ENCODE assay signal across 20 cellular contexts in the genomic region with DNA sequence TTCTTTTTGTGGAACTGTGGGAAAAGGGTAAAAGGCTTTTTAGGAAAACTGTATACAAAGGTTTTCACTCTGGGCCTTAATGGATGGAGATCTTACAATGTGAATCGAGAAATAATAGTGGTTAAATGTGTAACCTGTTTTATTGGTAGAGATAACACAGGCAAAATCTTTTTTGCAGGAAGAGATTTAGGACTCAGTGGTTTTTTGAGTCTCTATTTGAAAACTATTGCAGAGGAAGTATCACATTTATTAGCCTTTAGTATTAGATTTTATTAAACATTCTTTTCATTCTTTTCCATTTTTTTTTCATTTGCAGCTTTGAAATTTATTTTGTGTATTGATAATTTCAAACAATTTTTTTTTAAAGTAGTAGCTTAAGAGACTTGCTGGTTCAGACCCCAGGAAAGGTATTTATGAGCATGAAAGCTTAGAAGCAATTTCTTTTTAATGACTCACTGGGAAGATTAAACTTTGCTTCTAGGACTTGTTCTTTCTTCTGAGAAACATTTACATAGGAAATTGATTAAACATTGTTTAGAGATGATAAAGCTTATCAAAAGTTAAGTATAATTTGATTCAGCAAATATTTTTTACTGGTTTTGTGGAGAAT. TPM values are rescaled to one million over a fixed set of nuclear protein-coding genes. Genes with fewer than 3 reads are reported as not detected.
A peak's percentile ranks its signal among the peaks of the same experiment; 100 is the strongest.
DNase-seq lines count a peak whose midpoint lies in the region; ATAC-seq and TF ChIP-seq lines count a peak whose summit lies in the region.
"Had no signal": no experiment of that assay in that cellular context is flagged by ENCODE, and none has a peak within 500 bp of the region (broad histone marks: within the 10 kb centered on the region; RNA-seq: fewer than 3 reads in every experiment).

No MANE protein-coding gene starts in this region.

- peak overlapping the region in 1 of 4 donors; percentile 13 for H3K4me3 ChIP-seq in transverse colon
- H3K4me3 ChIP-seq: ascending aorta, right lobe of liver, thoracic aorta had no signal

- H3K4me1 ChIP-seq in transverse colon: peaks cover 2 to 60% (median 29%) of the 10 kb centered on the region in 4 donors
- H3K4me1 ChIP-seq: right lobe of liver had no signal

- no peaks in the 10 kb centered on the region for H3K9me3 Mint-ChIP-seq in HFFc6
- H3K9me3 Mint-ChIP-seq: activated naive CD4-positive, alpha-beta T cell treated with anti-CD3 and anti-CD28 coated beads for 36 hours; activated T-cell treated with anti-CD3 and anti-CD28 coated beads, Interleukin-2, amount 50 U/mL, for 4 hours; CD8-positive, alpha-beta memory T cell; H9; stimulated activated effector memory CD8-positive, alpha-beta T cell treated with anti-CD3 and anti-CD28 coated beads, Interleukin-12 subunit alpha, Interleukin-12 subunit beta, amount 100 ng/mL, for 72 hours had no signal

- H3K27me3 Mint-ChIP-seq in HFFc6 (ENCODE audit: insufficient read depth): no peaks in the 10 kb centered on the region

- intact Hi-C loops in transverse colon (cut with DNase I; ENCODE audit: low total_unique reads): no loop called here

- H3K9me3 ChIP-seq in transverse colon: no peaks in the 10 kb centered on the region
- H3K9me3 ChIP-seq: ascending aorta, right lobe of liver, thoracic aorta had no signal

- TF ChIP-seq CTCF in HFFc6 (IDR thresholded peaks at IDR 0.05) (no peak), transverse colon (IDR thresholded peaks at IDR 0.05) (no peak)

- peak overlapping the region; percentile 81 to 91 (median 90) for H3K27ac ChIP-seq in transverse colon
- H3K27ac ChIP-seq: ascending aorta, right lobe of liver, thoracic aorta had no signal

- TF ChIP-seq POLR2A in transverse colon (IDR thresholded peaks at IDR 0.05): no peak

- DNase-seq in HFFc6 (no peak), amniotic epithelial cell (ENCODE audit: low read depth) (peak; percentile 58), iris pigment epithelial cell (ENCODE audit: low read depth) (peak; percentile 73), transverse colon (no peak), NCI-H774 (lab: John Stamatoyannopoulos, UW) (no peak), DMS 273 (lab: John Stamatoyannopoulos, UW; ENCODE audit: unreplicated experiment) (no peak)
- DNase-seq: activated naive CD4-positive, alpha-beta T cell treated with anti-CD3 and anti-CD28 coated beads for 36 hours; activated T-cell treated with anti-CD3 and anti-CD28 coated beads, Interleukin-2, amount 50 U/mL, for 4 hours; CD8-positive, alpha-beta memory T cell; DMS79 treated with DMSO at 0.1 percent for 48 hours; foreskin melanocyte; H9; Kasumi-1; NCI-H446 treated with DMSO at 0.1 percent for 48 hours; right lobe of liver had no signal

- H3K36me3 ChIP-seq in transverse colon: no peaks in the 10 kb centered on the region
- H3K36me3 ChIP-seq: ascending aorta, right lobe of liver, thoracic aorta had no signal

- peaks cover 55% of the 10 kb centered on the region for H3K36me3 Mint-ChIP-seq in HFFc6 (ENCODE audit: low read depth)
- H3K36me3 Mint-ChIP-seq: stimulated activated effector memory CD8-positive, alpha-beta T cell treated with anti-CD3 and anti-CD28 coated beads, Interleukin-12 subunit alpha, Interleukin-12 subunit beta, amount 100 ng/mL, for 72 hours had no signal

- H3K4me1 Mint-ChIP-seq in HFFc6 (ENCODE audit: low read depth): peaks cover 62% of the 10 kb centered on the region
- H3K4me1 Mint-ChIP-seq: stimulated activated effector memory CD8-positive, alpha-beta T cell treated with anti-CD3 and anti-CD28 coated beads, Interleukin-12 subunit alpha, Interleukin-12 subunit beta, amount 100 ng/mL, for 72 hours had no signal

- no peak for ATAC-seq in GM21447 (IDR thresholded peaks at IDR 0.05; ENCODE audit: unreplicated experiment)
- ATAC-seq: activated CD4-positive, CD25-positive, alpha-beta regulatory T cell treated with anti-CD3 and anti-CD28 coated beads, Interleukin-2, amount 50 U/mL, for 24 hours; activated T-cell treated with anti-CD3 and anti-CD28 coated beads, Interleukin-2, amount 50 U/mL, for 4 hours; right lobe of liver; stimulated activated effector memory CD8-positive, alpha-beta T cell treated with anti-CD3 and anti-CD28 coated beads, Interleukin-12 subunit alpha, Interleukin-12 subunit beta, amount 100 ng/mL, for 72 hours had no signal

- peak overlapping the region; percentile 66 for H3K27ac Mint-ChIP-seq in HFFc6
- H3K27ac Mint-ChIP-seq: activated naive CD4-positive, alpha-beta T cell treated with anti-CD3 and anti-CD28 coated beads for 36 hours; CD8-positive, alpha-beta memory T cell; H9; stimulated activated effector memory CD8-positive, alpha-beta T cell treated with anti-CD3 and anti-CD28 coated beads, Interleukin-12 subunit alpha, Interleukin-12 subunit beta, amount 100 ng/mL, for 72 hours had no signal

- no peaks in the 10 kb centered on the region for H3K27me3 ChIP-seq in transverse colon
- H3K27me3 ChIP-seq: ascending aorta, right lobe of liver had no signal

- 44 to 78% methylated on average over 1 of the region's 1 CpG for WGBS in transverse colon (ENCODE audit: low coverage in 1 of 2), 2 donors

- in situ Hi-C loops in transverse colon (cut with MboI; ENCODE audit: low pct_ligation_motif_present in 1 of 4, low pct_unique_long_range_greater_than_20kb in 1 of 4, low sequenced_read_pairs in 3 of 4): loop anchor here in 3 of 4 donors (10.0 to 25.0 kb wide), 3 partner anchors 393 to 643 kb away; no protein-coding TSS in a partner anchor

- H3K4me3 Mint-ChIP-seq in HFFc6: peak overlapping the region; percentile 52
- H3K4me3 Mint-ChIP-seq: activated naive CD4-positive, alpha-beta T cell treated with anti-CD3 and anti-CD28 coated beads for 36 hours; activated T-cell treated with anti-CD3 and anti-CD28 coated beads, Interleukin-2, amount 50 U/mL, for 4 hours; CD8-positive, alpha-beta memory T cell; H9; stimulated activated effector memory CD8-positive, alpha-beta T cell treated with anti-CD3 and anti-CD28 coated beads, Interleukin-12 subunit alpha, Interleukin-12 subunit beta, amount 100 ng/mL, for 72 hours had no signal

- TF ChIP-seq EP300 in transverse colon (IDR thresholded peaks at IDR 0.05; ENCODE audit: low read depth): no peak

RNA-seq across cellular contexts. Expression of gene KLF5, which starts 10.5 kb away (rescaled TPM):
- 10 to 100 TPM; 20.3 to 37.1 (median 28.5) TPM for total RNA-seq in HFFc6 (2021; fragmentation: NEBNext Ultra II Directional; extraction: Animal tissue kit (Norgen Biotek cat#: 25700))
- total RNA-seq in transverse colon: 100 to 1,000 TPM; 192 to 334 (median 270) TPM

Comparison
In these comparisons a context has a peak if more than half of its experiments do, and no peak if none do; other contexts are left out.
1. DNase-seq: peak in amniotic epithelial cell (single experiment) and iris pigment epithelial cell (single experiment); none in HFFc6 (single experiment), transverse colon (single experiment), NCI-H774 (single experiment) and DMS 273 (single experiment).
2. RNA of gene KLF5, which starts 10.5 kb away (total RNA-seq): 192 to 334 TPM in transverse colon; 20.3 to 37.1 TPM in HFFc6; every median in the first group is over 4 times any median in the second.